Comparison of ENCODE assay signal across 21 cellular contexts in the genomic region with DNA sequence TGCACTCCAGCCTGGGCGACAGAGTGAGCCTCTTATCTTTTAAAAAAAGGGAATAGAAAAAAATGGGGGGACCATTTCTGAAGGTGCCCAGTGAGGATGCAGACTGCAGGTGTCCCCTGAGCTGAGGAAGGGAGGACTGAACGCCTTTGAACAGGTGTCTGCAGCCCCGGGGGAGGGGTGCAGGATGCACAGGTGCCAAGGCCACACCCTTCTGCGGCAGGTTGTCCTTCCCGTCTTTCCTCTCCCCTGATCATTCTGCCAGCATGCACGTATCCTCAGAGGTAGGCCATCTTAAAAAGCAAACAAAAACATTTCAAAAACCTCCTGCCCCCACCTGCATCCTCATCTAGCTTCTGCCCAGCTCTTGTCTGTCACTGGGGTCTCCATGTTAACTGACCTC.
"Had no signal": no experiment of that assay in that cellular context is flagged by ENCODE, and none has a peak within 500 bp of the region (broad histone marks: within the 10 kb centered on the region; RNA-seq: fewer than 3 reads in every experiment).

No MANE protein-coding gene starts in this region.

- H3K27ac ChIP-seq: foreskin keratinocyte, tibial artery, uterus had no signal

- H3K36me3 Mint-ChIP-seq: natural killer cell treated with Interleukin-12 subunit alpha and Interleukin-12 subunit beta and Interleukin-15 and Interleukin-18, amount 100 ng/mL, for 72 hours had no signal

- FAIRE-seq: endothelial cell of umbilical vein had no signal

- ATAC-seq: activated CD8-positive, alpha-beta T cell treated with anti-CD3 and anti-CD28 coated beads, Interleukin-2, amount 10 ng/mL, durations not matched to agents 7 days and 5 days; foreskin keratinocyte; left ventricle myocardium superior had no signal

- DNase-seq: activated CD4-positive, alpha-beta T cell treated with anti-CD3 and anti-CD28 coated beads, Interleukin-2, amount 10 ng/mL, durations not matched to agents 24 days and 14 days; activated CD4-positive, CD25-positive, alpha-beta regulatory T cell; activated CD8-positive, alpha-beta memory T cell treated with anti-CD3 and anti-CD28 coated beads, Interleukin-2, amount 50 U/mL, for 4 hours; activated CD8-positive, alpha-beta T cell treated with anti-CD3 and anti-CD28 coated beads, Interleukin-2, amount 10 ng/mL, durations not matched to agents 7 days and 5 days; activated gamma-delta T cell; activated T-cell treated with anti-CD3 and anti-CD28 coated beads, Interleukin-2, amount 50 U/mL, for 48 hours; effector CD8-positive, alpha-beta T cell; foreskin keratinocyte; glutamatergic neuron; left ventricle myocardium superior; mesenchymal stem cell; occipital lobe; stimulated activated CD4-positive, alpha-beta T cell treated with anti-CD3 and anti-CD28 coated beads, Interleukin-2, amount 100 ng/mL, for 48 hours; stimulated activated naive CD4-positive, alpha-beta T cell; tibial artery; uterus had no signal

- H3K27ac Mint-ChIP-seq: activated CD8-positive, alpha-beta T cell treated with anti-CD3 and anti-CD28 coated beads, Interleukin-2, amount 10 ng/mL, durations not matched to agents 7 days and 5 days; activated naive CD8-positive, alpha-beta T cell; natural killer cell treated with Interleukin-12 subunit alpha and Interleukin-12 subunit beta and Interleukin-15 and Interleukin-18, amount 100 ng/mL, for 72 hours had no signal

- H3K27me3 Mint-ChIP-seq: activated CD4-positive, alpha-beta T cell treated with anti-CD3 and anti-CD28 coated beads, Interleukin-2, amount 10 ng/mL, durations not matched to agents 24 days and 14 days; activated naive CD8-positive, alpha-beta T cell; brain; central memory CD8-positive, alpha-beta T cell; natural killer cell treated with Interleukin-12 subunit alpha and Interleukin-12 subunit beta and Interleukin-15 and Interleukin-18, amount 100 ng/mL, for 72 hours had no signal

- H3K36me3 ChIP-seq: uterus had no signal

- H3K9me3 ChIP-seq: tibial artery, uterus had no signal

- H3K27me3 ChIP-seq: foreskin keratinocyte, tibial artery, uterus had no signal

- H3K4me3 Mint-ChIP-seq: activated CD4-positive, alpha-beta T cell treated with anti-CD3 and anti-CD28 coated beads, Interleukin-2, amount 10 ng/mL, durations not matched to agents 24 days and 14 days; activated CD8-positive, alpha-beta T cell treated with anti-CD3 and anti-CD28 coated beads, Interleukin-2, amount 10 ng/mL, durations not matched to agents 7 days and 5 days; activated naive CD8-positive, alpha-beta T cell; brain; central memory CD8-positive, alpha-beta T cell; natural killer cell treated with Interleukin-12 subunit alpha and Interleukin-12 subunit beta and Interleukin-15 and Interleukin-18, amount 100 ng/mL, for 72 hours had no signal

- H3K4me3 ChIP-seq: tibial artery, uterus had no signal

- H3K9me3 Mint-ChIP-seq: activated CD4-positive, alpha-beta T cell treated with anti-CD3 and anti-CD28 coated beads, Interleukin-2, amount 10 ng/mL, durations not matched to agents 24 days and 14 days; brain; central memory CD8-positive, alpha-beta T cell; natural killer cell treated with Interleukin-12 subunit alpha and Interleukin-12 subunit beta and Interleukin-15 and Interleukin-18, amount 100 ng/mL, for 72 hours had no signal

- H3K4me1 Mint-ChIP-seq: brain; central memory CD8-positive, alpha-beta T cell had no signal

- H3K4me1 ChIP-seq: foreskin keratinocyte, tibial artery, uterus had no signal
